8 cellular contexts compared by ENCODE assay signal in the genomic region with DNA sequence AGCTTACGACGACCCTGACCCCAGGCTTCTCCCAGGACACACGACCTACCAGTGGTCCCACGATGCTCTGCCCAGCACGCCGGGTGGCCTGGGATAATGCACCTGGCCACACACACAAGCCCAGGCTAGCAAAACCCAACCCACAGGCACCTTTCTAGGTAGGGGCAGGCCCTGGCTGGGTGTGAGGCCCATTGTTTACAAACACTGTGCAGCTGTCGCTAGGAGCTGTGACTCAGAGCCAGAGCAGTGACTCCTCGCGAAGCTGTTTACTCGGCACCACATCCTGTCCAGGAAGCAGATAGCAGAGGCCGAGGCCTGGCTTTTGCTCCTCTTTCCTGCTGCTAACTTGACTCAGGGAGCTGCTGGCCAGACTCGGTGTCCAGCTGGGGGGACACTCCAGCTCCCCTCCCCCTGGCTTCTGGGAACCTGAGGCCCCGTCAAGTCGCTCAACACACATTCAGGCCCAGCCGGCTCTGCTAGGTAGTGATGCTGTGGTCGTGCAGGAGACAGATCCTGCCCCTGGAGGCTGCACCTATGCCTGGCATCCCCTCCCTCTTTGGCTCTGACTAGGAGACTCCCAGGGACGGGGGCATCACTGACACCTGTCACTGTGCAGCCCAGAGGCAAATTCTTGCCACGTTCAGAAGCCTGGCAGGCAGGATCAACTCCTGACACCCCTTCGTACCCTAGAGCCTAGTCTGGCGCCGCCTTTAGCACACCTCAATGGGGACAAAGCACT. TPM values are rescaled to one million over a fixed set of nuclear protein-coding genes. Genes with fewer than 3 reads are reported as not detected.
DNase-seq lines count a peak whose midpoint lies in the region; ATAC-seq and TF ChIP-seq lines count a peak whose summit lies in the region.

No MANE protein-coding gene starts in this region.

- no peak for TF ChIP-seq CTCF in OCI-LY3 (IDR thresholded peaks at IDR 0.05; ENCODE audit: low read depth, low read length)
- peak in 1 of 6 experiments; percentile 14 for TF ChIP-seq CTCF in esophagus squamous epithelium (IDR thresholded peaks at IDR 0.05)

- H3K4me3 Mint-ChIP-seq in natural killer cell treated with Interleukin-12 subunit alpha and Interleukin-12 subunit beta and Interleukin-15 and Interleukin-18, amount 100 ng/mL, for 72 hours = peak overlapping the region; percentile 78
- H3K4me3 Mint-ChIP-seq in stimulated activated naive CD8-positive, alpha-beta T cell treated with anti-CD3 and anti-CD28 coated beads, Interleukin-15, Interleukin-2, amounts not matched to agents 100 ng/mL and 50 ng/mL, for 24 hours = peak overlapping the region; percentile 65

- H3K27ac ChIP-seq in OCI-LY3 (ENCODE audit: low read length) (no peak overlapping the region), esophagus squamous epithelium (peak overlapping the region; percentile 95 to 97 (median 96))

- ATAC-seq in GM19372 (IDR thresholded peaks at IDR 0.05; ENCODE audit: low read depth, unreplicated experiment) (peak; percentile 84), HG03520 (IDR thresholded peaks at IDR 0.05; ENCODE audit: unreplicated experiment) (peak; percentile 90)
- peak; percentile 91 to 95 for ATAC-seq in natural killer cell treated with Interleukin-12 subunit alpha and Interleukin-12 subunit beta and Interleukin-15 and Interleukin-18, amount 100 ng/mL, for 72 hours

- H3K9ac ChIP-seq in OCI-LY3 (ENCODE audit: low read length) = no peak overlapping the region

- intact Hi-C loops in esophagus squamous epithelium (cut with DNase I) = no loop called here

- H3K27me3 ChIP-seq in OCI-LY3 (ENCODE audit: low read depth, low read length) = no peaks in the 10 kb centered on the region
- no peaks in the 10 kb centered on the region for H3K27me3 ChIP-seq in esophagus squamous epithelium

- WGBS in esophagus squamous epithelium, 2 donors = 4% methylated on average over 8 of the region's 21 CpGs; no CpG with 5 or more reads in 1 of the 2 donors

- peak overlapping the region; percentile 17; the same call in 1 of the 2 replicates for H3K4me2 ChIP-seq in OCI-LY3 (ENCODE audit: low read length)

- peak in 3 of 4 donors; percentile 41 to 71 (median 48) for TF ChIP-seq POLR2A in esophagus squamous epithelium (IDR thresholded peaks at IDR 0.05)

- peaks cover 61 to 69% of the 10 kb centered on the region in 2 donors for H3K4me1 Mint-ChIP-seq in natural killer cell treated with Interleukin-12 subunit alpha and Interleukin-12 subunit beta and Interleukin-15 and Interleukin-18, amount 100 ng/mL, for 72 hours (ENCODE audit: low read depth in 2 of 2)
- H3K4me1 Mint-ChIP-seq in stimulated activated naive CD8-positive, alpha-beta T cell treated with anti-CD3 and anti-CD28 coated beads, Interleukin-15, Interleukin-2, amounts not matched to agents 100 ng/mL and 50 ng/mL, for 24 hours (ENCODE audit: low read depth) = peaks cover 80% of the 10 kb centered on the region

- H3K9me3 ChIP-seq in OCI-LY3 (ENCODE audit: insufficient read depth, low read length) (no peaks in the 10 kb centered on the region), esophagus squamous epithelium (no peaks in the 10 kb centered on the region)

- DNase-seq in C1 segment of cervical spinal cord (lab: John Stamatoyannopoulos, UW) = peak in 11 of 14 donors; percentile 56 to 95 (median 82)
- peak; percentile 84 to 88 for DNase-seq in activated T-cell treated with anti-CD3 and anti-CD28 coated beads, Interleukin-2, amount 50 U/mL, for 48 hours
- peak; percentile 66 for DNase-seq in esophagus squamous epithelium (lab: John Stamatoyannopoulos, UW)
- DNase-seq in natural killer cell treated with Interleukin-12 subunit alpha and Interleukin-12 subunit beta and Interleukin-15 and Interleukin-18, amount 100 ng/mL, for 72 hours (ENCODE audit: low spot score) = peak; percentile 95

- H3K4me3 ChIP-seq in OCI-LY3 (ENCODE audit: low read length) (no peak overlapping the region), esophagus squamous epithelium (peak overlapping the region in 2 of 4 donors; percentile 11 to 24)

- H3K36me3 ChIP-seq in OCI-LY3 (replicated peaks; ENCODE audit: low read depth, low read length) (no peaks in the 10 kb centered on the region), esophagus squamous epithelium (peaks cover 0 to 11% (median 0%) of the 10 kb centered on the region in 3 donors)

- peak overlapping the region; percentile 90 to 98 for H3K27ac Mint-ChIP-seq in natural killer cell treated with Interleukin-12 subunit alpha and Interleukin-12 subunit beta and Interleukin-15 and Interleukin-18, amount 100 ng/mL, for 72 hours
- peak overlapping the region; percentile 95 for H3K27ac Mint-ChIP-seq in stimulated activated naive CD8-positive, alpha-beta T cell treated with anti-CD3 and anti-CD28 coated beads, Interleukin-15, Interleukin-2, amounts not matched to agents 100 ng/mL and 50 ng/mL, for 24 hours

- H3K9me3 Mint-ChIP-seq in natural killer cell treated with Interleukin-12 subunit alpha and Interleukin-12 subunit beta and Interleukin-15 and Interleukin-18, amount 100 ng/mL, for 72 hours = no peaks in the 10 kb centered on the region
- H3K9me3 Mint-ChIP-seq in stimulated activated naive CD8-positive, alpha-beta T cell treated with anti-CD3 and anti-CD28 coated beads, Interleukin-15, Interleukin-2, amounts not matched to agents 100 ng/mL and 50 ng/mL, for 24 hours = no peaks in the 10 kb centered on the region

- peaks cover 56% of the 10 kb centered on the region for H3K79me2 ChIP-seq in OCI-LY3 (ENCODE audit: low read length)

- no peak overlapping the region for H2AFZ ChIP-seq in OCI-LY3 (ENCODE audit: low read depth, low read length)

- H3K4me1 ChIP-seq in OCI-LY3 (ENCODE audit: low read length) (peaks cover 26% of the 10 kb centered on the region), esophagus squamous epithelium (peaks cover 75 to 96% (median 77%) of the 10 kb centered on the region in 3 donors)

- H3K27me3 Mint-ChIP-seq in natural killer cell treated with Interleukin-12 subunit alpha and Interleukin-12 subunit beta and Interleukin-15 and Interleukin-18, amount 100 ng/mL, for 72 hours = no peaks in the 10 kb centered on the region
- H3K27me3 Mint-ChIP-seq in stimulated activated naive CD8-positive, alpha-beta T cell treated with anti-CD3 and anti-CD28 coated beads, Interleukin-15, Interleukin-2, amounts not matched to agents 100 ng/mL and 50 ng/mL, for 24 hours = no peaks in the 10 kb centered on the region

- H4K20me1 ChIP-seq in OCI-LY3 (ENCODE audit: insufficient read depth, low read length) = peaks cover 83% of the 10 kb centered on the region

- H3K36me3 Mint-ChIP-seq in natural killer cell treated with Interleukin-12 subunit alpha and Interleukin-12 subunit beta and Interleukin-15 and Interleukin-18, amount 100 ng/mL, for 72 hours = peaks cover 5% of the 10 kb centered on the region
- H3K36me3 Mint-ChIP-seq in stimulated activated naive CD8-positive, alpha-beta T cell treated with anti-CD3 and anti-CD28 coated beads, Interleukin-15, Interleukin-2, amounts not matched to agents 100 ng/mL and 50 ng/mL, for 24 hours (ENCODE audit: low read depth) = no peaks in the 10 kb centered on the region

RNA-seq across cellular contexts. Expression of a gene that starts 12.8 kb away (rescaled TPM):
- 10 to 100 TPM; 53.4 to 71.1 (median 55.3) TPM for total RNA-seq in esophagus squamous epithelium
- total RNA-seq in natural killer cell treated with Interleukin-12 subunit alpha and Interleukin-12 subunit beta and Interleukin-15 and Interleukin-18, amount 100 ng/mL, for 72 hours = 100 to 1,000 TPM; 138 to 159 TPM

RNA-seq across cellular contexts. Expression of a gene that starts 29.9 kb away (rescaled TPM):
- total RNA-seq in esophagus squamous epithelium = 1 to 10 TPM; 3.0 to 8.8 (median 3.8) TPM
- total RNA-seq in natural killer cell treated with Interleukin-12 subunit alpha and Interleukin-12 subunit beta and Interleukin-15 and Interleukin-18, amount 100 ng/mL, for 72 hours = 1 to 10 TPM; 4.1 to 7.2 TPM
